In genomic region chr5:42498000-42498399, GRCh38 we compare ENCODE assay signal across 23 cellular contexts.
"Had no signal": no experiment of that assay in that cellular context is flagged by ENCODE, and none has a peak within 500 bp of the region (broad histone marks: within the 10 kb centered on the region; RNA-seq: fewer than 3 reads in every experiment).

No MANE protein-coding gene starts in this region.

- H2AFZ ChIP-seq: parathyroid adenoma had no signal

- H3K27ac Mint-ChIP-seq: naive thymus-derived CD4-positive, alpha-beta T cell; nephron progenitor cell; stimulated activated naive B cell treated with anti-CD40 and anti-IgM and Interleukin-4, amounts not matched to agents 10 μg/mL and 1 μg/mL and 100 μg/mL, for 72 hours; stimulated activated naive CD8-positive, alpha-beta T cell treated with anti-CD3 and anti-CD28 coated beads, Interleukin-15, amount 100 ng/mL, for 72 hours had no signal

- H3K36me3 Mint-ChIP-seq: naive thymus-derived CD4-positive, alpha-beta T cell; stimulated activated naive B cell treated with anti-CD40 and anti-IgM and Interleukin-4, amounts not matched to agents 10 μg/mL and 1 μg/mL and 100 μg/mL, for 72 hours had no signal

- H3K36me3 ChIP-seq: heart right ventricle, prostate gland, spleen, thoracic aorta, transverse colon had no signal

- H3K27me3 Mint-ChIP-seq: stimulated activated naive CD8-positive, alpha-beta T cell treated with anti-CD3 and anti-CD28 coated beads, Interleukin-15, amount 100 ng/mL, for 72 hours had no signal

- H3K9me3 ChIP-seq: heart right ventricle, prostate gland, spleen, thoracic aorta, transverse colon had no signal

- H3K27ac ChIP-seq: dorsolateral prefrontal cortex, heart right ventricle, parathyroid adenoma, prostate gland, spleen, thoracic aorta, transverse colon had no signal

- H3K9me3 Mint-ChIP-seq: naive thymus-derived CD4-positive, alpha-beta T cell; nephron progenitor cell; stimulated activated naive B cell treated with anti-CD40 and anti-IgM and Interleukin-4, amounts not matched to agents 10 μg/mL and 1 μg/mL and 100 μg/mL, for 72 hours; stimulated activated naive CD8-positive, alpha-beta T cell treated with anti-CD3 and anti-CD28 coated beads, Interleukin-15, amount 100 ng/mL, for 72 hours had no signal

- H3K9ac ChIP-seq: parathyroid adenoma had no signal

- H3K4me3 ChIP-seq: dorsolateral prefrontal cortex, heart right ventricle, prostate gland, spleen, thoracic aorta, transverse colon had no signal

- H3K4me1 ChIP-seq: parathyroid adenoma, prostate gland, spleen, transverse colon had no signal

- H3K27me3 ChIP-seq: dorsolateral prefrontal cortex, heart right ventricle, spleen, transverse colon had no signal

- DNase-seq: cortex of kidney; dorsolateral prefrontal cortex; effector CD8-positive, alpha-beta T cell; heart right ventricle; hypothalamus; islet precursor cell; left ventricle myocardium superior; naive thymus-derived CD4-positive, alpha-beta T cell; nephron progenitor cell; retina; spleen; stimulated activated CD4-positive, alpha-beta T cell treated with anti-CD3 and anti-CD28 coated beads, Interleukin-15, amount 100 ng/mL, for 24 hours; stimulated activated CD4-positive, alpha-beta T cell treated with anti-CD3 and anti-CD28 coated beads, Interleukin-1b, Interleukin-23, amount 100 ng/mL, for 48 hours; stimulated activated CD4-positive, alpha-beta T cell treated with anti-CD3 and anti-CD28 coated beads, Interleukin-4, amount 100 ng/mL, for 24 hours; stimulated activated naive B cell treated with anti-CD40 and anti-IgM and Interleukin-4, amounts not matched to agents 10 μg/mL and 1 μg/mL and 100 μg/mL, for 72 hours; stimulated activated naive CD8-positive, alpha-beta T cell treated with anti-CD3 and anti-CD28 coated beads, Interleukin-15, amount 100 ng/mL, for 72 hours; substantia nigra; transverse colon had no signal

- H3K4me1 Mint-ChIP-seq: naive thymus-derived CD4-positive, alpha-beta T cell; stimulated activated naive B cell treated with anti-CD40 and anti-IgM and Interleukin-4, amounts not matched to agents 10 μg/mL and 1 μg/mL and 100 μg/mL, for 72 hours; stimulated activated naive CD8-positive, alpha-beta T cell treated with anti-CD3 and anti-CD28 coated beads, Interleukin-15, amount 100 ng/mL, for 72 hours had no signal

- H3K79me2 ChIP-seq: parathyroid adenoma had no signal

- ATAC-seq: heart right ventricle; left ventricle myocardium superior; naive thymus-derived CD4-positive, alpha-beta T cell; sciatic nerve; stimulated activated naive B cell treated with anti-CD40 and anti-IgM and Interleukin-4, amounts not matched to agents 10 μg/mL and 1 μg/mL and 100 μg/mL, for 72 hours; stimulated activated naive CD8-positive, alpha-beta T cell treated with anti-CD3 and anti-CD28 coated beads, Interleukin-15, amount 100 ng/mL, for 72 hours had no signal

- H3K4me3 Mint-ChIP-seq: naive thymus-derived CD4-positive, alpha-beta T cell; nephron progenitor cell; stimulated activated naive B cell treated with anti-CD40 and anti-IgM and Interleukin-4, amounts not matched to agents 10 μg/mL and 1 μg/mL and 100 μg/mL, for 72 hours; stimulated activated naive CD8-positive, alpha-beta T cell treated with anti-CD3 and anti-CD28 coated beads, Interleukin-15, amount 100 ng/mL, for 72 hours had no signal

- FAIRE-seq: frontal cortex had no signal
